ENCODE assay signal across 29 cellular contexts in genomic region chr2:158542577-158542976, GRCh38.
"Had no signal": no experiment of that assay in that cellular context is flagged by ENCODE, and none has a peak within 500 bp of the region (broad histone marks: within the 10 kb centered on the region; RNA-seq: fewer than 3 reads in every experiment).

No MANE protein-coding gene starts in this region.

- H3K27me3 Mint-ChIP-seq: activated CD4-positive, alpha-beta memory T cell treated with anti-CD3 and anti-CD28 coated beads for 36 hours; activated CD4-positive, alpha-beta T cell treated with anti-CD3 and anti-CD28 coated beads, Interleukin-2, amount 10 ng/mL, durations not matched to agents 24 days and 14 days; activated CD8-positive, alpha-beta memory T cell treated with anti-CD3 and anti-CD28 coated beads, Interleukin-2, amount 10 ng/mL, durations not matched to agents 7 days and 5 days; activated naive CD8-positive, alpha-beta T cell treated with anti-CD3 and anti-CD28 coated beads for 36 hours; activated naive CD8-positive, alpha-beta T cell treated with anti-CD3 and anti-CD28 coated beads, Interleukin-2, amount 50 U/mL, for 24 hours; activated T-cell treated with anti-CD3 and anti-CD28 coated beads, Interleukin-2, amount 50 U/mL, for 24 hours had no signal

- ATAC-seq: activated CD8-positive, alpha-beta memory T cell treated with anti-CD3 and anti-CD28 coated beads, Interleukin-2, amount 10 ng/mL, durations not matched to agents 7 days and 5 days; activated CD8-positive, alpha-beta T cell treated with anti-CD3 and anti-CD28 coated beads, Interleukin-2, amount 10 ng/mL, durations not matched to agents 7 days and 5 days; activated naive CD8-positive, alpha-beta T cell treated with anti-CD3 and anti-CD28 coated beads, Interleukin-2, amount 50 U/mL, for 24 hours; body of pancreas; esophagus mucosa; WTC11 had no signal

- H3K4me1 ChIP-seq: colonic mucosa had no signal

- DNase-seq: activated CD4-positive, alpha-beta memory T cell treated with anti-CD3 and anti-CD28 coated beads for 36 hours; activated CD4-positive, alpha-beta T cell treated with anti-CD3 and anti-CD28 coated beads, Interleukin-2, amount 10 ng/mL, durations not matched to agents 24 days and 14 days; activated CD8-positive, alpha-beta memory T cell treated with anti-CD3 and anti-CD28 coated beads, Interleukin-2, amount 10 ng/mL, durations not matched to agents 7 days and 5 days; activated CD8-positive, alpha-beta memory T cell treated with anti-CD3 and anti-CD28 coated beads, Interleukin-2, amount 50 U/mL, for 4 hours; activated CD8-positive, alpha-beta T cell treated with anti-CD3 and anti-CD28 coated beads, Interleukin-2, amount 10 ng/mL, durations not matched to agents 7 days and 5 days; activated gamma-delta T cell; activated naive CD4-positive, alpha-beta T cell; activated naive CD4-positive, alpha-beta T cell treated with anti-CD3 and anti-CD28 coated beads, Interleukin-2, amount 50 U/mL, for 16 hours; activated naive CD8-positive, alpha-beta T cell treated with anti-CD3 and anti-CD28 coated beads for 36 hours; activated naive CD8-positive, alpha-beta T cell treated with anti-CD3 and anti-CD28 coated beads, Interleukin-2, amount 50 U/mL, for 24 hours; activated T-cell treated with anti-CD3 and anti-CD28 coated beads, Interleukin-2, amount 50 U/mL, for 24 hours; adrenal gland; amygdala; aorta; body of pancreas; central memory CD4-positive, alpha-beta T cell; cerebellar nuclear complex; colonic mucosa; effector CD8-positive, alpha-beta T cell; foreskin fibroblast; head of caudate nucleus had no signal

- H3K4me3 ChIP-seq: adrenal gland, body of pancreas, cardiac muscle cell, colonic mucosa had no signal

- FAIRE-seq: endometrium, frontal cortex, TTC549 had no signal

- H3K9me3 Mint-ChIP-seq: activated CD4-positive, alpha-beta memory T cell treated with anti-CD3 and anti-CD28 coated beads for 36 hours; activated CD4-positive, alpha-beta T cell treated with anti-CD3 and anti-CD28 coated beads, Interleukin-2, amount 10 ng/mL, durations not matched to agents 24 days and 14 days; activated naive CD8-positive, alpha-beta T cell treated with anti-CD3 and anti-CD28 coated beads for 36 hours; activated naive CD8-positive, alpha-beta T cell treated with anti-CD3 and anti-CD28 coated beads, Interleukin-2, amount 50 U/mL, for 24 hours; activated T-cell treated with anti-CD3 and anti-CD28 coated beads, Interleukin-2, amount 50 U/mL, for 24 hours; activated T-helper 2 cell treated with anti-CD3 and anti-CD28 coated beads, Interferon-gamma antibody, Interleukin-2, Interleukin-4, amounts not matched to agents 10 μg/mL and 5 μg/mL and 100 μg/mL, durations not matched to agents 14 hours and 24 hours and 36 hours; WTC11 had no signal

- H3K27ac ChIP-seq: adrenal gland, body of pancreas, cardiac muscle cell, colonic mucosa, VCaP had no signal

- H3K9me3 ChIP-seq: adrenal gland, body of pancreas, colonic mucosa had no signal

- H3K4me3 Mint-ChIP-seq: activated CD4-positive, alpha-beta memory T cell treated with anti-CD3 and anti-CD28 coated beads for 36 hours; activated CD4-positive, alpha-beta T cell treated with anti-CD3 and anti-CD28 coated beads, Interleukin-2, amount 10 ng/mL, durations not matched to agents 24 days and 14 days; activated CD8-positive, alpha-beta memory T cell treated with anti-CD3 and anti-CD28 coated beads, Interleukin-2, amount 10 ng/mL, durations not matched to agents 7 days and 5 days; activated CD8-positive, alpha-beta T cell treated with anti-CD3 and anti-CD28 coated beads, Interleukin-2, amount 10 ng/mL, durations not matched to agents 7 days and 5 days; activated naive CD8-positive, alpha-beta T cell treated with anti-CD3 and anti-CD28 coated beads for 36 hours; activated naive CD8-positive, alpha-beta T cell treated with anti-CD3 and anti-CD28 coated beads, Interleukin-2, amount 50 U/mL, for 24 hours; activated T-cell treated with anti-CD3 and anti-CD28 coated beads, Interleukin-2, amount 50 U/mL, for 24 hours; WTC11 had no signal

- H3K27ac Mint-ChIP-seq: activated CD4-positive, alpha-beta memory T cell treated with anti-CD3 and anti-CD28 coated beads for 36 hours; activated CD4-positive, alpha-beta T cell treated with anti-CD3 and anti-CD28 coated beads, Interleukin-2, amount 10 ng/mL, durations not matched to agents 24 days and 14 days; activated CD8-positive, alpha-beta memory T cell treated with anti-CD3 and anti-CD28 coated beads, Interleukin-2, amount 10 ng/mL, durations not matched to agents 7 days and 5 days; activated CD8-positive, alpha-beta T cell treated with anti-CD3 and anti-CD28 coated beads, Interleukin-2, amount 10 ng/mL, durations not matched to agents 7 days and 5 days; activated naive CD8-positive, alpha-beta T cell treated with anti-CD3 and anti-CD28 coated beads for 36 hours; activated naive CD8-positive, alpha-beta T cell treated with anti-CD3 and anti-CD28 coated beads, Interleukin-2, amount 50 U/mL, for 24 hours; activated T-cell treated with anti-CD3 and anti-CD28 coated beads, Interleukin-2, amount 50 U/mL, for 24 hours; activated T-helper 2 cell treated with anti-CD3 and anti-CD28 coated beads, Interferon-gamma antibody, Interleukin-2, Interleukin-4, amounts not matched to agents 10 μg/mL and 5 μg/mL and 100 μg/mL, durations not matched to agents 14 hours and 24 hours and 36 hours; WTC11 had no signal

- H3K36me3 ChIP-seq: adrenal gland, cardiac muscle cell, colonic mucosa had no signal

- H3K27me3 ChIP-seq: adrenal gland, body of pancreas, cardiac muscle cell, colonic mucosa had no signal
